Comparison of ENCODE assay signal across 17 cellular contexts in the genomic region with DNA sequence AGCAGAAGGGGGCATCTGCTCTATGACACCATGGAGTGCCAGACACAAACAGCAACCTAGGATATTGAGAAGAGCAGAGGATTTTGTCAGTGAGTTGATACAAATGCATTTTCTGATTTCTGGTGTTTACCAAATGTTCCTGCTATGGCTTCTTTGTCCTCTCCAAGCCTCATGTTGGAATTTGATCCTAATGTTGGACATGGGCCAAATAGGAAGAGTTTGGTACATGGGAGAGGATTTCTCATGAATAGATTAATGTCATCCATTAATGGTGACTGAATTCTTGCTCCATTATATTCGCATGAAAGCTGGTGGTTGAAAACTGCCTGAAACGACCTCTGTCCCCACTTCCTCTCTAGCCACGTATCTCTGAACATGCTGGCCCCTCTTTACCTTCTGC.
DNase-seq lines count a peak whose midpoint lies in the region; ATAC-seq, FAIRE-seq and TF ChIP-seq lines count a peak whose summit lies in the region.
"Had no signal": no experiment of that assay in that cellular context is flagged by ENCODE, and none has a peak within 500 bp of the region (broad histone marks: within the 10 kb centered on the region; RNA-seq: fewer than 3 reads in every experiment).

No MANE protein-coding gene starts in this region.

- H3K9me3 ChIP-seq in endothelial cell of umbilical vein (replicated peaks; ENCODE audit: control insufficient read depth, insufficient read depth, low read length) = no peaks in the 10 kb centered on the region
- H3K9me3 ChIP-seq: A549 had no signal

- no peaks in the 10 kb centered on the region for H3K36me3 ChIP-seq in endothelial cell of umbilical vein (ENCODE audit: control insufficient read depth in 2 of 2, extremely low read depth in 1 of 2, insufficient read depth in 2 of 2, low read length in 2 of 2)

- intact Hi-C loops in endothelial cell of umbilical vein (cut with micrococcal nuclease) = no loop called here

- TF ChIP-seq POLR2A in endothelial cell of umbilical vein (IDR thresholded peaks at IDR 0.05; ENCODE audit: low read depth, low read length) = no peak

- POLR2A ChIA-PET in endothelial cell of umbilical vein (lab: Charles Lee) = no interaction called here

- DNase-seq in NCI-H82 (lab: John Stamatoyannopoulos, UW) (peak; percentile 2), NCI-H82 treated with DMSO at 0.1 percent for 48 hours (lab: John Stamatoyannopoulos, UW; ENCODE audit: unreplicated experiment) (no peak), NCI-H128 (lab: John Stamatoyannopoulos, UW; ENCODE audit: unreplicated experiment) (peak; percentile 36), NCI-H2171 (lab: John Stamatoyannopoulos, UW) (peak; percentile 56), endothelial cell of umbilical vein (ENCODE audit: low read depth, low spot score) (no peak), iPS-NIHi11 (ENCODE audit: low spot score) (no peak)
- DNase-seq: Caco-2, GF-D8, H7, NCI-H187 treated with DMSO at 0.1 percent for 48 hours, PC-3, T-cell, T1000 had no signal

- H3K4me2 ChIP-seq in endothelial cell of umbilical vein (ENCODE audit: insufficient read depth, low read length) = no peak overlapping the region
- H3K4me2 ChIP-seq: A549, KMS-11 had no signal

- CTCF ChIA-PET in endothelial cell of umbilical vein (lab: Charles Lee) = no interaction called here

- no peaks in the 10 kb centered on the region for H3K9me1 ChIP-seq in endothelial cell of umbilical vein (replicated peaks; ENCODE audit: control insufficient read depth, extremely low read depth, insufficient read depth, low read length)

- TF ChIP-seq CTCF in endothelial cell of umbilical vein (IDR thresholded peaks at IDR 0.05; ENCODE audit: extremely low read depth in 1 of 2, insufficient read depth in 1 of 2, low read depth in 1 of 2, low read length in 2 of 2) = no peak

- no peaks in the 10 kb centered on the region for H3K27me3 ChIP-seq in endothelial cell of umbilical vein (ENCODE audit: control insufficient read depth in 2 of 2, insufficient read depth in 2 of 2, low read length in 2 of 2)

- no peaks in the 10 kb centered on the region for H3K4me1 ChIP-seq in endothelial cell of umbilical vein (ENCODE audit: control insufficient read depth, extremely low read depth, insufficient read depth, low read length)
- H3K4me1 ChIP-seq: A549, Caco-2 had no signal

- no peaks in the 10 kb centered on the region for H3K79me2 ChIP-seq in endothelial cell of umbilical vein (ENCODE audit: control insufficient read depth, insufficient read depth, low read length)

- no peak overlapping the region for H3K9ac ChIP-seq in endothelial cell of umbilical vein (replicated peaks; ENCODE audit: extremely low read depth, insufficient read depth, low read length)
- H3K9ac ChIP-seq: KMS-11 had no signal

- dilution Hi-C loops in endothelial cell of umbilical vein (cut with MboI; ENCODE audit: extremely low pct_ligation_motif_present, low sequenced_read_pairs) = no loop called here

- no peak for FAIRE-seq in endothelial cell of umbilical vein (lab: Jason Lieb, UNC)
- FAIRE-seq: A549 had no signal

- no peak overlapping the region for H3K4me3 ChIP-seq in endothelial cell of umbilical vein (replicated peaks in 1 of 3; ENCODE audit: insufficient read depth in 1 of 3, low read depth in 1 of 3, low read length in 3 of 3)
- H3K4me3 ChIP-seq: A549 had no signal

- H2AFZ ChIP-seq in endothelial cell of umbilical vein (ENCODE audit: low read depth, low read length) = peak overlapping the region; percentile 42

- H3K27ac ChIP-seq in endothelial cell of umbilical vein (ENCODE audit: insufficient read depth, low read depth, low read length) = no peak overlapping the region
- H3K27ac ChIP-seq: A549, KMS-11 had no signal

- no TSS peak for BruUV-seq in endothelial cell of umbilical vein (replicated peaks; lab: Mats Ljungman, UMichigan)

- ATAC-seq in GM21737 (IDR thresholded peaks at IDR 0.05; ENCODE audit: unreplicated experiment) (no peak), GM21825 (IDR thresholded peaks at IDR 0.05; ENCODE audit: unreplicated experiment) (no peak)
- ATAC-seq: A549, PC-3, T-cell had no signal

- H4K20me1 ChIP-seq in endothelial cell of umbilical vein (replicated peaks; ENCODE audit: control insufficient read depth, extremely low read depth, insufficient read depth, low read length) = no peaks in the 10 kb centered on the region

TF ChIP-seq in endothelial cell of umbilical vein, 7 proteins besides CTCF, POLR2A, EP300 and RAD21:
- TF ChIP-seq MAX (IDR thresholded peaks at IDR 0.05; ENCODE audit: insufficient read depth, insufficient read length) (no peak), JUN (IDR thresholded peaks at IDR 0.05; ENCODE audit: borderline replicate concordance, insufficient read depth, insufficient read length, low read depth) (no peak), FOS (IDR thresholded peaks at IDR 0.05; ENCODE audit: borderline replicate concordance, insufficient read depth, low read length) (no peak), EZH2 (IDR thresholded peaks at IDR 0.05; ENCODE audit: borderline replicate concordance, low read depth, low read length, severe bottlenecking) (no peak), POLR2AphosphoS5 (IDR thresholded peaks at IDR 0.05; ENCODE audit: insufficient read depth, low read depth, low read length) (no peak)

Comparison
In these comparisons a context has a peak if more than half of its experiments do, and no peak if none do; other contexts are left out.
1. DNase-seq: peak in NCI-H82 (single experiment), NCI-H128 (single experiment) and NCI-H2171 (single experiment); none in NCI-H82 treated with DMSO at 0.1 percent for 48 hours (single experiment), endothelial cell of umbilical vein (single experiment) and iPS-NIHi11 (single experiment).